In the genomic region with DNA sequence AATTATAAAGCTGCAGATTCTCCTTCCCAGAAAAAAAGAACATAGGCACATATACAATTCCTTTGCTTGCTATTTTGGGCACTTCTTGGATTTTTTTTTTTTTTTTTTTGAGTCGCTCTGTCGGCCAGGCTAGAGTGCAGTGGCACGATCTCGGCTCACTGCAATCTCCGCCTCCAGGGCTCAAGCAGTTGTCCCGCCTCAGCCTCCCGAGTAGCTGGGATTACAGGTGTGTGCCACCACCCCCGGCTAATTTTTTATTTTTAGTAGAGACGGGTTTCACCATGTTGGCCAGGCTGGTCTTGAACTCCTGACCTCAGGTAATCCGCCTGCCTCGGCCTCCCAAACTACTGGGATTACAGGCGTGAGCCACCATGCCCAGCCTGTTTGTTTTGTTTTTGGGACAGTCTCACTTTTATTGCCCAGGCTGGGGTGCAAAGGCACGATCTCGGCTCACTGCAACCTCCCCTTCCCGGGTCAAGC, we compare ENCODE assay signal across 7 cellular contexts. TPM values are rescaled to one million over a fixed set of nuclear protein-coding genes. Genes with fewer than 3 reads are reported as not detected.
DNase-seq lines count a peak whose midpoint lies in the region; ATAC-seq and TF ChIP-seq lines count a peak whose summit lies in the region.
"Not testable (repeated sequence)": the region's sequence is repeated elsewhere in the genome, so short reads cannot be mapped to it uniquely, and the experiment has no call there.

No MANE protein-coding gene starts in this region.

- H3K9ac ChIP-seq in mammary epithelial cell (ENCODE audit: insufficient read depth, low read length), result not testable (repeated sequence)
- H3K9ac ChIP-seq in smooth muscle cell (ENCODE audit: low read depth), result peak overlapping the region; percentile 83

- peak overlapping the region; percentile 98 for H3K4me3 Mint-ChIP-seq in activated CD8-positive, alpha-beta T cell treated with anti-CD3 and anti-CD28 coated beads, Interleukin-2, amount 10 ng/mL, durations not matched to agents 7 days and 5 days
- peak overlapping the region; percentile 57 to 99 (median 96) for H3K4me3 Mint-ChIP-seq in naive B cell

- not testable (repeated sequence) for H3K27me3 ChIP-seq in mammary epithelial cell (ENCODE audit: insufficient read depth, low read length); heart left ventricle; smooth muscle cell (ENCODE audit: low read depth)

- H3K27ac Mint-ChIP-seq in activated CD8-positive, alpha-beta T cell treated with anti-CD3 and anti-CD28 coated beads, Interleukin-2, amount 10 ng/mL, durations not matched to agents 7 days and 5 days, result peak overlapping the region; percentile 97
- H3K27ac Mint-ChIP-seq in naive B cell, result peak overlapping the region in 5 of 6 donors; percentile 92 to 99 (median 96)

- H3K4me3 ChIP-seq in OCI-LY7 (ENCODE audit: low read depth, low read length, poor library complexity, severe bottlenecking) (peak overlapping the region; percentile 93), heart left ventricle (peak overlapping the region in 6 of 12 donors; percentile 68 to 98 (median 79)), smooth muscle cell (peak overlapping the region; percentile 83)
- H3K4me3 ChIP-seq in mammary epithelial cell (replicated peaks in 1 of 3; ENCODE audit: insufficient read depth in 1 of 3, low read depth in 2 of 3, low read length in 3 of 3), result not testable (repeated sequence)

- not testable (repeated sequence) for TF ChIP-seq POLR2A in heart left ventricle (IDR thresholded peaks at IDR 0.05)

- H3K36me3 ChIP-seq in OCI-LY7 (ENCODE audit: insufficient read depth, low read length) (peaks cover 78% of the 10 kb centered on the region), heart left ventricle (peaks cover 0 to 41% (median 6%) of the 10 kb centered on the region in 9 donors)
- H3K36me3 ChIP-seq in mammary epithelial cell (ENCODE audit: insufficient read depth, low read length); smooth muscle cell (ENCODE audit: low read depth): not testable (repeated sequence)

- not testable (repeated sequence) for ATAC-seq in activated CD8-positive, alpha-beta T cell treated with anti-CD3 and anti-CD28 coated beads, Interleukin-2, amount 10 ng/mL, durations not matched to agents 7 days and 5 days; heart left ventricle; naive B cell (ENCODE audit: low read depth in 2 of 2)

- peak; percentile 4 for DNase-seq in ELF-1 (ENCODE audit: low read depth, low spot score)
- not testable (repeated sequence) for DNase-seq in OCI-LY7 (ENCODE audit: low spot score); activated CD8-positive, alpha-beta T cell treated with anti-CD3 and anti-CD28 coated beads, Interleukin-2, amount 10 ng/mL, durations not matched to agents 7 days and 5 days; mammary epithelial cell; heart left ventricle; naive B cell; smooth muscle cell (lab: John Stamatoyannopoulos, UW; ENCODE audit: unreplicated experiment)

- not testable (repeated sequence) for H3K9me2 ChIP-seq in OCI-LY7 (ENCODE audit: insufficient read depth, low read length)

- H3K79me2 ChIP-seq in OCI-LY7 (ENCODE audit: insufficient read depth, low read depth, low read length) (peaks cover 44% of the 10 kb centered on the region), mammary epithelial cell (ENCODE audit: insufficient read depth, low read length) (peaks cover 39% of the 10 kb centered on the region), smooth muscle cell (ENCODE audit: low read depth) (peaks cover 38% of the 10 kb centered on the region)

- peaks cover 16% of the 10 kb centered on the region for H3F3A ChIP-seq in smooth muscle cell (ENCODE audit: low read depth)

- in situ Hi-C loops in mammary epithelial cell (cut with MboI; ENCODE audit: low sequenced_read_pairs in 2 of 2), result not testable (repeated sequence)

- 100% methylated on average over 4 of the region's 15 CpGs for WGBS in mammary epithelial cell (ENCODE audit: low coverage, missing lambda C conversion rate)
- WGBS in heart left ventricle, 4 donors, result 86 to 93% (median 91%) methylated on average over 15 of the region's 15 CpGs
- WGBS in smooth muscle cell (ENCODE audit: low lambda C conversion rate), result 94% methylated on average over 15 of the region's 15 CpGs

- H2AFZ ChIP-seq in OCI-LY7 (ENCODE audit: low read length), result peak overlapping the region; percentile 81
- peak overlapping the region; percentile 86 for H2AFZ ChIP-seq in mammary epithelial cell (ENCODE audit: low read depth, low read length)
- peak overlapping the region; percentile 96 for H2AFZ ChIP-seq in smooth muscle cell (ENCODE audit: low read depth)

- not testable (repeated sequence) for H3K9me3 ChIP-seq in OCI-LY7 (ENCODE audit: low read length); mammary epithelial cell (replicated peaks; ENCODE audit: insufficient read depth, low read length); heart left ventricle; smooth muscle cell (replicated peaks; ENCODE audit: low read depth)

- CTCF ChIA-PET in OCI-LY7 (lab: Charles Lee; ENCODE audit: unreplicated experiment); mammary epithelial cell (lab: Charles Lee; ENCODE audit: low non-redundant PET): not testable (repeated sequence)
- CTCF ChIA-PET in activated CD8-positive, alpha-beta T cell treated with anti-CD3 and anti-CD28 coated beads, Interleukin-2, amount 10 ng/mL, durations not matched to agents 7 days and 5 days (lab: Charles Lee), result interaction anchor here (0.7 to 1.9 kb wide), 8 partner anchors 25 to 385 kb away, joined by 3 to 9 read pairs (median 4); a partner anchor contains a TSS

- not testable (repeated sequence) for TF ChIP-seq CTCF in OCI-LY7 (conservative IDR thresholded peaks at IDR 0.05; ENCODE audit: low read length); mammary epithelial cell (conservative IDR thresholded peaks at IDR 0.05 in 1 of 2, IDR thresholded peaks at IDR 0.05 in 1 of 2; ENCODE audit: extremely low read depth in 1 of 2, insufficient read depth in 1 of 2, low read depth in 1 of 2, low read length in 2 of 2); heart left ventricle (IDR thresholded peaks at IDR 0.05); smooth muscle cell (IDR thresholded peaks at IDR 0.05; ENCODE audit: borderline replicate concordance, insufficient read depth, poor library complexity, severe bottlenecking)

- H3K27ac ChIP-seq in OCI-LY7 (ENCODE audit: low read depth, low read length, poor library complexity, severe bottlenecking) (peak overlapping the region; percentile 91), heart left ventricle (peak overlapping the region; percentile 79 to 97 (median 93)), smooth muscle cell (ENCODE audit: low read depth) (peak overlapping the region; percentile 89)
- H3K27ac ChIP-seq in mammary epithelial cell (ENCODE audit: insufficient read depth, low read depth, low read length), result not testable (repeated sequence)

- peaks cover 66% of the 10 kb centered on the region for H3K36me3 Mint-ChIP-seq in activated CD8-positive, alpha-beta T cell treated with anti-CD3 and anti-CD28 coated beads, Interleukin-2, amount 10 ng/mL, durations not matched to agents 7 days and 5 days (ENCODE audit: low read depth)
- not testable (repeated sequence) for H3K36me3 Mint-ChIP-seq in naive B cell

- not testable (repeated sequence) for H3K9me3 Mint-ChIP-seq in activated CD8-positive, alpha-beta T cell treated with anti-CD3 and anti-CD28 coated beads, Interleukin-2, amount 10 ng/mL, durations not matched to agents 7 days and 5 days (ENCODE audit: insufficient read depth); naive B cell

- H3K27me3 Mint-ChIP-seq in activated CD8-positive, alpha-beta T cell treated with anti-CD3 and anti-CD28 coated beads, Interleukin-2, amount 10 ng/mL, durations not matched to agents 7 days and 5 days (ENCODE audit: low read depth); naive B cell: not testable (repeated sequence)

- POLR2A ChIA-PET in OCI-LY7 (lab: Charles Lee), result interaction anchor here (0.6 to 2.9 kb wide), 9 partner anchors 10 to 703 kb away, joined by 3 to 10 read pairs (median 3); a partner anchor contains a TSS
- POLR2A ChIA-PET in activated CD8-positive, alpha-beta T cell treated with anti-CD3 and anti-CD28 coated beads, Interleukin-2, amount 10 ng/mL, durations not matched to agents 7 days and 5 days (lab: Charles Lee), result interaction anchor here (0.6 to 6.9 kb wide), 19 partner anchors 9 to 800 kb away, joined by 3 to 119 read pairs (median 5); a partner anchor contains a TSS

- H4K20me1 ChIP-seq in OCI-LY7 (ENCODE audit: insufficient read depth, low read length) (peaks cover 30% of the 10 kb centered on the region), smooth muscle cell (ENCODE audit: low read depth) (peaks cover 35% of the 10 kb centered on the region)
- not testable (repeated sequence) for H4K20me1 ChIP-seq in mammary epithelial cell (ENCODE audit: insufficient read depth, low read length)

- H3K4me1 ChIP-seq in OCI-LY7 (ENCODE audit: insufficient read depth, low read length, poor library complexity, severe bottlenecking), result peaks cover 31% of the 10 kb centered on the region
- H3K4me1 ChIP-seq in mammary epithelial cell (ENCODE audit: insufficient read depth, low read length), result peaks cover 22% of the 10 kb centered on the region
- peaks cover 9 to 43% (median 29%) of the 10 kb centered on the region in 12 donors for H3K4me1 ChIP-seq in heart left ventricle
- H3K4me1 ChIP-seq in smooth muscle cell (ENCODE audit: low read depth), result peaks cover 31% of the 10 kb centered on the region

- H3K4me1 Mint-ChIP-seq in activated CD8-positive, alpha-beta T cell treated with anti-CD3 and anti-CD28 coated beads, Interleukin-2, amount 10 ng/mL, durations not matched to agents 7 days and 5 days (ENCODE audit: low read depth), result peaks cover 39% of the 10 kb centered on the region
- H3K4me1 Mint-ChIP-seq in naive B cell, result peaks cover 30 to 48% (median 31%) of the 10 kb centered on the region in 3 donors

- H3K4me2 ChIP-seq in OCI-LY7 (ENCODE audit: low read length) (peak overlapping the region; percentile 83), smooth muscle cell (peak overlapping the region; percentile 86)
- H3K4me2 ChIP-seq in mammary epithelial cell (ENCODE audit: insufficient read depth, low read depth, low read length), result not testable (repeated sequence)

- dilution Hi-C loops in mammary epithelial cell (cut with HindIII; ENCODE audit: low sequenced_read_pairs), result not testable (repeated sequence)

- intact Hi-C loops in OCI-LY7 (cut with micrococcal nuclease; ENCODE audit: unreplicated experiment); mammary epithelial cell (cut with micrococcal nuclease): not testable (repeated sequence)
- intact Hi-C loops in heart left ventricle (cut with DNase I), result loop anchor here in 3 of 10 donors (10.0 kb wide), 1 partner anchor 81 kb away; a partner anchor contains a TSS

- not testable (repeated sequence) for BruUV-seq in OCI-LY7 (replicated peaks; lab: Mats Ljungman, UMichigan); mammary epithelial cell (replicated peaks; lab: Mats Ljungman, UMichigan)

RNA-seq across cellular contexts. Expression of a gene that starts 1.1 kb away (rescaled TPM):
- total RNA-seq in OCI-LY7 (2014; rRNA removed; shearing (Covaris generic)), result 1,560 and 1,723 TPM in 2 replicates
- 879 and 892 TPM in 2 replicates for total RNA-seq in OCI-LY7 (2022)
- total RNA-seq in activated CD8-positive, alpha-beta T cell treated with anti-CD3 and anti-CD28 coated beads, Interleukin-2, amount 10 ng/mL, durations not matched to agents 7 days and 5 days, result 100 to 1,000 TPM; 793 to 820 TPM
- 100 to 1,000 TPM; 727 to 735 TPM for total RNA-seq in mammary epithelial cell
- polyA plus RNA-seq in mammary epithelial cell, result 545 TPM
- polyA minus RNA-seq in mammary epithelial cell, result 66.8 TPM
- total RNA-seq in heart left ventricle, result 100 to 1,000 TPM; 361 to 741 (median 537) TPM
- 1,000 to 10,000 TPM in 1 of 2 donors, 100 to 1,000 TPM in 1; 848 to 1,208 TPM for polyA plus RNA-seq in heart left ventricle
- polyA plus RNA-seq in naive B cell (ENCODE audit: low read depth in 6 of 6), result 1,000 to 10,000 TPM in 5 of 6 donors, 100 to 1,000 TPM in 1; 936 to 1,276 (median 1,162) TPM
- total RNA-seq in smooth muscle cell, result 906 and 1,062 TPM in 2 replicates
- polyA plus RNA-seq in smooth muscle cell, result 625 and 713 TPM in 2 replicates

RNA-seq across cellular contexts. Expression of a gene that starts 25.9 kb away (rescaled TPM):
- total RNA-seq in OCI-LY7 (2014; rRNA removed; shearing (Covaris generic)), result 17.1 and 20.4 TPM in 2 replicates
- total RNA-seq in OCI-LY7 (2022) (49.5 and 53.5 TPM in 2 replicates), mammary epithelial cell (10 to 100 TPM in 1 of 2 donors, 1 to 10 TPM in 1; 5.0 to 16.1 TPM), heart left ventricle (1 to 10 TPM; 2.4 to 6.1 (median 3.3) TPM), smooth muscle cell (12.7 and 16.9 TPM in 2 replicates)
- total RNA-seq in activated CD8-positive, alpha-beta T cell treated with anti-CD3 and anti-CD28 coated beads, Interleukin-2, amount 10 ng/mL, durations not matched to agents 7 days and 5 days, result 10 to 100 TPM; 56.8 to 60.4 TPM
- polyA plus RNA-seq in mammary epithelial cell (16.4 TPM), heart left ventricle (1 to 10 TPM; 2.6 to 4.1 TPM), naive B cell (ENCODE audit: low read depth in 6 of 6) (10 to 100 TPM; 27.2 to 50.9 (median 37.5) TPM), smooth muscle cell (3.6 and 7.0 TPM in 2 replicates)
- 101 TPM for polyA minus RNA-seq in mammary epithelial cell

RNA-seq across cellular contexts. Expression of a gene that starts 36.9 kb away (rescaled TPM):
- total RNA-seq in OCI-LY7 (2014; rRNA removed; shearing (Covaris generic)), result 1.2 and 1.4 TPM in 2 replicates
- total RNA-seq in OCI-LY7 (2022), result 6.0 and 6.6 TPM in 2 replicates
- 1 to 10 TPM; 2.1 to 4.0 TPM for total RNA-seq in activated CD8-positive, alpha-beta T cell treated with anti-CD3 and anti-CD28 coated beads, Interleukin-2, amount 10 ng/mL, durations not matched to agents 7 days and 5 days
- total RNA-seq in mammary epithelial cell, result 1 to 10 TPM in 1 of 2 donors, under 1 TPM in 1; 0.83 to 1.5 TPM
- polyA plus RNA-seq in mammary epithelial cell, result 0.99 TPM
- not detected for polyA minus RNA-seq in mammary epithelial cell
- 1 to 10 TPM in 1 of 9 donors, not detected in 8; 7.4 TPM for total RNA-seq in heart left ventricle
- polyA plus RNA-seq in heart left ventricle, result under 1 TPM in 1 of 2 donors, not detected in 1; 0.10 TPM
- under 1 TPM in 5 of 6 donors, not detected in 1; 0.20 to 0.91 (median 0.60) TPM for polyA plus RNA-seq in naive B cell (ENCODE audit: low read depth in 6 of 6)
- total RNA-seq in smooth muscle cell, result 8.9 and 14.8 TPM in 2 replicates
- 12.9 and 14.1 TPM in 2 replicates for polyA plus RNA-seq in smooth muscle cell

RNA-seq across cellular contexts. Expression of a gene that starts 38.2 kb away (rescaled TPM):
- 77.3 and 91.2 TPM in 2 replicates for total RNA-seq in OCI-LY7 (2014; rRNA removed; shearing (Covaris generic))
- total RNA-seq in OCI-LY7 (2022) (231 and 269 TPM in 2 replicates), mammary epithelial cell (100 to 1,000 TPM in 1 of 2 donors, 10 to 100 TPM in 1; 63.5 to 197 TPM), heart left ventricle (100 to 1,000 TPM in 6 of 9 donors, 10 to 100 TPM in 3; 48.0 to 120 (median 103) TPM), smooth muscle cell (128 TPM in 2 replicates)
- 100 to 1,000 TPM; 273 to 290 TPM for total RNA-seq in activated CD8-positive, alpha-beta T cell treated with anti-CD3 and anti-CD28 coated beads, Interleukin-2, amount 10 ng/mL, durations not matched to agents 7 days and 5 days
- polyA plus RNA-seq in mammary epithelial cell (85.2 TPM), heart left ventricle (100 to 1,000 TPM in 1 of 2 donors, 10 to 100 TPM in 1; 54.6 to 125 TPM), naive B cell (ENCODE audit: low read depth in 6 of 6) (100 to 1,000 TPM; 176 to 270 (median 203) TPM), smooth muscle cell (160 and 165 TPM in 2 replicates)
- polyA minus RNA-seq in mammary epithelial cell, result 76.3 TPM
